16 cellular contexts compared by ENCODE assay signal in genomic region chr1:226157761-226158316, GRCh38. TPM values are rescaled to one million over a fixed set of nuclear protein-coding genes. Genes with fewer than 3 reads are reported as not detected.
DNase-seq lines count a peak whose midpoint lies in the region; ATAC-seq and TF ChIP-seq lines count a peak whose summit lies in the region.
"Had no signal": no experiment of that assay in that cellular context is flagged by ENCODE, and none has a peak within 500 bp of the region (broad histone marks: within the 10 kb centered on the region; RNA-seq: fewer than 3 reads in every experiment).

No MANE protein-coding gene starts in this region.

- H3K4me3 ChIP-seq in ACC112 (ENCODE audit: low read depth, low read length), result no peak overlapping the region
- peak overlapping the region; percentile 44 for H3K4me3 ChIP-seq in DOHH2 (ENCODE audit: low read length)
- no peak overlapping the region for H3K4me3 ChIP-seq in PC-3 (ENCODE audit: low read length)
- H3K4me3 ChIP-seq: body of pancreas, coronary artery, ovary had no signal

- H3K27me3 ChIP-seq in ACC112 (ENCODE audit: insufficient read depth, low read length) (no peaks in the 10 kb centered on the region), DOHH2 (ENCODE audit: control insufficient read depth, low read length) (no peaks in the 10 kb centered on the region), PC-3 (ENCODE audit: low read length) (no peaks in the 10 kb centered on the region)
- H3K27me3 ChIP-seq: body of pancreas, ovary had no signal

- ATAC-seq in PC-3 (peak; percentile 51), left colon (no peak)
- ATAC-seq: body of pancreas, left lobe of liver had no signal

- TSS peak; percentile 4 for BruUV-seq in PC-3 (replicated peaks; lab: Mats Ljungman, UMichigan)

- H3K9me2 ChIP-seq in DOHH2 (replicated peaks; ENCODE audit: control insufficient read depth, low read length), result no peaks in the 10 kb centered on the region
- no peaks in the 10 kb centered on the region for H3K9me2 ChIP-seq in PC-3 (replicated peaks; ENCODE audit: low read length)

- H3K9me3 ChIP-seq in DOHH2 (ENCODE audit: control insufficient read depth, insufficient read depth, low read length) (no peaks in the 10 kb centered on the region), PC-3 (ENCODE audit: low read length) (no peaks in the 10 kb centered on the region)
- H3K9me3 ChIP-seq: body of pancreas, ovary had no signal

- no peak for TF ChIP-seq CTCF in DOHH2 (IDR thresholded peaks at IDR 0.05; ENCODE audit: low read depth, low read length, poor library complexity, severe bottlenecking)
- no peak for TF ChIP-seq CTCF in PC-3 (conservative IDR thresholded peaks at IDR 0.05; ENCODE audit: low read depth, low read length)

- H3K4me1 ChIP-seq in ACC112 (ENCODE audit: control insufficient read depth, insufficient read depth, low read length, unreplicated experiment) (peaks cover 3% of the 10 kb centered on the region), DOHH2 (ENCODE audit: control insufficient read depth, low read length) (peaks cover 40% of the 10 kb centered on the region), PC-3 (ENCODE audit: insufficient read depth, low read length) (no peaks in the 10 kb centered on the region)

- no peak for DNase-seq in PC-3
- peak; percentile 68 for DNase-seq in fibroblast of peridontal ligament (ENCODE audit: extremely low read depth)
- DNase-seq in NCI-H1092 (lab: John Stamatoyannopoulos, UW), result no peak
- no peak for DNase-seq in NCI-H2081 (lab: John Stamatoyannopoulos, UW)
- no peak for DNase-seq in left colon
- DNase-seq in cardiac septum (ENCODE audit: low spot score), result no peak
- DNase-seq: activated naive CD4-positive, alpha-beta T cell treated with Interleukin-2 at 50 U/mL for 16 hours; body of pancreas; foreskin melanocyte; NCI-H1105 treated with DMSO at 0.1 percent for 48 hours; ovary; stimulated activated CD4-positive, alpha-beta T cell treated with anti-CD3 and anti-CD28 coated beads, Interleukin-4, amount 100 ng/mL, for 1 hour had no signal

- H3K36me3 ChIP-seq in ACC112 (ENCODE audit: insufficient read depth, low read length) (peaks cover 48% of the 10 kb centered on the region), DOHH2 (ENCODE audit: control insufficient read depth, low read length) (peaks cover 78% of the 10 kb centered on the region), PC-3 (ENCODE audit: low read depth, low read length) (peaks cover 76% of the 10 kb centered on the region)
- H3K36me3 ChIP-seq: ovary had no signal

- H4K20me1 ChIP-seq in DOHH2 (ENCODE audit: control insufficient read depth, insufficient read depth, low read depth, low read length) (0 out of 2 replicates have a peak, but pooled peaks cover 7% of the 10 kb centered on the region), PC-3 (ENCODE audit: low read length) (no peaks in the 10 kb centered on the region)

- no peak overlapping the region for H2AFZ ChIP-seq in ACC112 (ENCODE audit: low read length, unreplicated experiment)
- H2AFZ ChIP-seq in PC-3 (ENCODE audit: low read length), result no peak overlapping the region

- peaks cover 9% of the 10 kb centered on the region for H3K79me2 ChIP-seq in ACC112 (ENCODE audit: control insufficient read depth, insufficient read depth, low read length, unreplicated experiment)
- H3K79me2 ChIP-seq in DOHH2 (ENCODE audit: control insufficient read depth, low read length), result peaks cover 3% of the 10 kb centered on the region
- no peaks in the 10 kb centered on the region; the same call in 1 of the 2 replicates for H3K79me2 ChIP-seq in PC-3 (ENCODE audit: low read length)

- H3K27ac ChIP-seq in ACC112 (ENCODE audit: low read depth, low read length) (0 out of 2 replicates have a peak overlapping the region, but pooled peaks have one; percentile 1), DOHH2 (ENCODE audit: low read depth, low read length) (peak overlapping the region; percentile 63), PC-3 (ENCODE audit: low read length) (no peak overlapping the region)
- H3K27ac ChIP-seq: body of pancreas, coronary artery, ovary had no signal

- intact Hi-C loops in PC-3 (cut with micrococcal nuclease), result no loop called here
- intact Hi-C loops in left colon (cut with DNase I, micrococcal nuclease), result no loop called here
- intact Hi-C loops in cardiac septum (cut with DNase I), result no loop called here

- H3K4me2 ChIP-seq in DOHH2 (ENCODE audit: low read length), result peak overlapping the region; percentile 70
- H3K4me2 ChIP-seq in PC-3 (ENCODE audit: low read length), result no peak overlapping the region

- CTCF ChIA-PET in PC-3 (lab: Charles Lee), result no interaction called here

- no peak overlapping the region for H3K9ac ChIP-seq in PC-3 (ENCODE audit: low read length)

- POLR2A ChIA-PET in PC-3 (lab: Charles Lee; ENCODE audit: unreplicated experiment), result no interaction called here

- peaks cover 10% of the 10 kb centered on the region for H3F3A ChIP-seq in DOHH2 (ENCODE audit: control insufficient read depth, insufficient read depth)
- H3F3A ChIP-seq in PC-3 (ENCODE audit: low read length, unreplicated experiment), result no peaks in the 10 kb centered on the region

RNA-seq across cellular contexts. Expression of gene ACBD3, which starts 28.7 kb away (rescaled TPM):
- 62.2 and 62.9 TPM in 2 replicates for total RNA-seq in PC-3 (2014; rRNA removed)
- 10 to 100 TPM; 45.8 to 56.0 TPM for total RNA-seq in left colon
- 42.3 TPM for total RNA-seq in cardiac septum
